ENCODE assay signal across 10 cellular contexts in genomic region chr2:174752403-174753037, GRCh38. TPM values are rescaled to one million over a fixed set of nuclear protein-coding genes. Genes with fewer than 3 reads are reported as not detected.
DNase-seq lines count a peak whose midpoint lies in the region; ATAC-seq and TF ChIP-seq lines count a peak whose summit lies in the region.
"Had no signal": no experiment of that assay in that cellular context is flagged by ENCODE, and none has a peak within 500 bp of the region (broad histone marks: within the 10 kb centered on the region; RNA-seq: fewer than 3 reads in every experiment).

No MANE protein-coding gene starts in this region.

- H3K4me1 Mint-ChIP-seq in neural progenitor cell, result peaks cover 9% of the 10 kb centered on the region

- H3K27ac Mint-ChIP-seq in neural progenitor cell, result no peak overlapping the region

- no peak overlapping the region; the same call in 1 of the 2 replicates for H2AFZ ChIP-seq in OCI-LY1 (ENCODE audit: low read length)
- no peak overlapping the region for H2AFZ ChIP-seq in neural progenitor cell (replicated peaks)

- no peak overlapping the region for H3K4me3 Mint-ChIP-seq in neural progenitor cell
- H3K4me3 Mint-ChIP-seq: neural crest cell had no signal

- H3K36me3 ChIP-seq in OCI-LY1 (ENCODE audit: insufficient read depth, low read length) (no peaks in the 10 kb centered on the region), mucosa of descending colon (ENCODE audit: low read depth) (no peaks in the 10 kb centered on the region), neural progenitor cell (no peaks in the 10 kb centered on the region)

- peak; percentile 91 for ATAC-seq in GM18909 (IDR thresholded peaks at IDR 0.05; ENCODE audit: poor library complexity, unreplicated experiment)
- ATAC-seq in HG02588 (IDR thresholded peaks at IDR 0.05; ENCODE audit: unreplicated experiment), result peak; percentile 78
- peak; percentile 49 for ATAC-seq in mucosa of descending colon
- ATAC-seq: SK-N-SH treated with all-trans-retinoic acid at 6 μM for 48 hours had no signal

- DNase-seq in mucosa of descending colon (no peak), D341Med (ENCODE audit: low spot score) (no peak), medulla oblongata (ENCODE audit: extremely low spot score) (no peak), neural progenitor cell (ENCODE audit: low spot score) (no peak)

- H3K36me3 Mint-ChIP-seq in neural progenitor cell, result no peaks in the 10 kb centered on the region

- H3K9ac ChIP-seq in OCI-LY1 (ENCODE audit: low read length) (no peak overlapping the region), neural progenitor cell (no peak overlapping the region)

- intact Hi-C loops in mucosa of descending colon (cut with DNase I, micrococcal nuclease), result no loop called here

- H3K4me1 ChIP-seq in OCI-LY1 (ENCODE audit: insufficient read depth, low read length, severe bottlenecking) (peaks cover 45% of the 10 kb centered on the region), mucosa of descending colon (ENCODE audit: low read depth) (no peaks in the 10 kb centered on the region), neural progenitor cell (peaks cover 3% of the 10 kb centered on the region)

- H3K4me3 ChIP-seq in OCI-LY1 (ENCODE audit: low read depth, low read length, poor library complexity, severe bottlenecking), result peak overlapping the region; percentile 19
- H3K4me3 ChIP-seq in mucosa of descending colon, result no peak overlapping the region
- H3K4me3 ChIP-seq in neural progenitor cell, result no peak overlapping the region

- H3K27me3 ChIP-seq in OCI-LY1 (ENCODE audit: insufficient read depth, low read length), result no peaks in the 10 kb centered on the region
- H3K27me3 ChIP-seq in neural progenitor cell, result no peaks in the 10 kb centered on the region

- no peaks in the 10 kb centered on the region for H3F3A ChIP-seq in OCI-LY1 (ENCODE audit: insufficient read depth, low read length)
- H3F3A ChIP-seq in neural progenitor cell (ENCODE audit: low read depth), result no peaks in the 10 kb centered on the region

- H3K9me3 ChIP-seq in OCI-LY1 (ENCODE audit: low read length), result no peaks in the 10 kb centered on the region
- H3K9me3 ChIP-seq in mucosa of descending colon, result no peaks in the 10 kb centered on the region
- H3K9me3 ChIP-seq in neural progenitor cell (ENCODE audit: low read depth), result no peaks in the 10 kb centered on the region

- H3K27me3 Mint-ChIP-seq in neural progenitor cell (ENCODE audit: insufficient read depth, low read depth), result peaks cover 2% of the 10 kb centered on the region

- H3K79me2 ChIP-seq in OCI-LY1 (ENCODE audit: insufficient read depth, low read length) (no peaks in the 10 kb centered on the region), neural progenitor cell (ENCODE audit: low read depth) (no peaks in the 10 kb centered on the region)

- peak overlapping the region; percentile 77 for H3K27ac ChIP-seq in OCI-LY1 (ENCODE audit: low read depth, low read length, poor library complexity, severe bottlenecking)
- no peak overlapping the region for H3K27ac ChIP-seq in neural progenitor cell

- no peaks in the 10 kb centered on the region for H3K9me3 Mint-ChIP-seq in neural progenitor cell
- H3K9me3 Mint-ChIP-seq: neural crest cell had no signal

- no peaks in the 10 kb centered on the region for H4K20me1 ChIP-seq in OCI-LY1 (ENCODE audit: insufficient read depth, low read length)
- no peaks in the 10 kb centered on the region for H4K20me1 ChIP-seq in neural progenitor cell (ENCODE audit: low read depth)

- peak overlapping the region; percentile 47 for H3K4me2 ChIP-seq in OCI-LY1 (ENCODE audit: low read length)
- no peak overlapping the region for H3K4me2 ChIP-seq in neural progenitor cell

- no peaks in the 10 kb centered on the region for H3K9me2 ChIP-seq in OCI-LY1 (ENCODE audit: low read depth, low read length)

- TF ChIP-seq CTCF in OCI-LY1 (IDR thresholded peaks at IDR 0.05; ENCODE audit: low read length), result no peak
- no peak for TF ChIP-seq CTCF in mucosa of descending colon (IDR thresholded peaks at IDR 0.05)
- no peak for TF ChIP-seq CTCF in neural progenitor cell (IDR thresholded peaks at IDR 0.05)

RNA-seq across cellular contexts. Expression of gene CHRNA1, which starts 11.8 kb away (rescaled TPM):
- 1 to 10 TPM in 2 of 3 donors, under 1 TPM in 1; 0.76 to 2.6 (median 1.4) TPM for total RNA-seq in mucosa of descending colon
- total RNA-seq in neural progenitor cell (ENCODE audit: low replicate concordance), result 0.11 TPM in 1 of 2 replicates, not detected in the other
- total RNA-seq: neural crest cell, temporal lobe had no signal
